ENCODE assay signal across 8 cellular contexts in genomic region chr1:121263807-121264244, GRCh38.
A peak's percentile ranks its signal among the peaks of the same experiment; 100 is the strongest.
DNase-seq lines count a peak whose midpoint lies in the region; ATAC-seq, FAIRE-seq and TF ChIP-seq lines count a peak whose summit lies in the region.
"Not testable (repeated sequence)": the region's sequence is repeated elsewhere in the genome, so short reads cannot be mapped to it uniquely, and the experiment has no call there.

No MANE protein-coding gene starts in this region.

- not testable (repeated sequence) for H3K4me2 ChIP-seq in GM12878 (ENCODE audit: control insufficient read depth, insufficient read depth)

- H3K4me1 ChIP-seq in GM12878 (ENCODE audit: control insufficient read depth, insufficient read depth, low read length): not testable (repeated sequence)

- H4K20me1 ChIP-seq in GM12878 (ENCODE audit: control insufficient read depth, insufficient read depth): not testable (repeated sequence)

- H3K9me3 Mint-ChIP-seq in T-helper 2 cell treated with Interferon-gamma antibody and Interleukin-4, amounts not matched to agents 5 μg/mL and 100 μg/mL, for 36 hours; stimulated activated naive CD8-positive, alpha-beta T cell treated with anti-CD3 and anti-CD28 coated beads, Interleukin-15, amount 100 ng/mL, for 72 hours: not testable (repeated sequence)

- CTCF ChIA-PET in GM12878 (lab: Yijun Ruan, JAX): not testable (repeated sequence)

- H3K27me3 Mint-ChIP-seq in T-helper 2 cell treated with Interferon-gamma antibody and Interleukin-4, amounts not matched to agents 5 μg/mL and 100 μg/mL, for 36 hours (ENCODE audit: low read depth); stimulated activated naive CD8-positive, alpha-beta T cell treated with anti-CD3 and anti-CD28 coated beads, Interleukin-15, amount 100 ng/mL, for 72 hours: not testable (repeated sequence)

- not testable (repeated sequence) for BruUV-seq in GM12878 (replicated peaks; lab: Mats Ljungman, UMichigan)

- SMC1A ChIA-PET in GM12878 (lab: Charles Lee; ENCODE audit: uncharacterized antibody, unreplicated experiment): not testable (repeated sequence)

- TF ChIP-seq RAD21 in GM12878 (IDR thresholded peaks at IDR 0.05; ENCODE audit: insufficient read depth, low read depth, low read length): not testable (repeated sequence)

- POLR2A ChIA-PET in GM12878 (lab: Charles Lee): not testable (repeated sequence)

- H3K9ac ChIP-seq in GM12878 (ENCODE audit: control insufficient read depth, insufficient read depth, low read length): not testable (repeated sequence)

- no CpG with 5 or more reads among the region's 1 CpG for WGBS in GM12878 (ENCODE audit: insufficient coverage, insufficient replicate concordance, low lambda C conversion rate, missing lambda C conversion rate)

- not testable (repeated sequence) for H3K27ac Mint-ChIP-seq in T-helper 2 cell treated with Interferon-gamma antibody and Interleukin-4, amounts not matched to agents 5 μg/mL and 100 μg/mL, for 36 hours; stimulated activated naive CD8-positive, alpha-beta T cell treated with anti-CD3 and anti-CD28 coated beads, Interleukin-15, amount 100 ng/mL, for 72 hours

- in situ Hi-C loops in GM12878 (cut with MboI): not testable (repeated sequence)

- peak; percentile 54 for DNase-seq in HT1080 (ENCODE audit: low read depth)
- DNase-seq in T-helper 2 cell treated with Interferon-gamma antibody and Interleukin-4, amounts not matched to agents 5 μg/mL and 100 μg/mL, for 36 hours (ENCODE audit: low spot score): peak; percentile 71
- not testable (repeated sequence) for DNase-seq in GM12878 (ENCODE audit: low read depth, low spot score)
- DNase-seq in kidney tubule cell (ENCODE audit: low spot score): peak; percentile 72
- DNase-seq in stimulated activated naive CD8-positive, alpha-beta T cell treated with anti-CD3 and anti-CD28 coated beads, Interleukin-15, amount 100 ng/mL, for 72 hours: peak; percentile 43 to 63

- not testable (repeated sequence) for H3K36me3 ChIP-seq in GM12878 (ENCODE audit: control insufficient read depth in 2 of 2, insufficient read depth in 2 of 2, low read length in 1 of 2)

- TF ChIP-seq CTCF in GM12878 (IDR thresholded peaks at IDR 0.05 in 2 of 3, conservative IDR thresholded peaks at IDR 0.05 in 1 of 3; ENCODE audit: control insufficient read depth in 2 of 3, extremely low read depth in 1 of 3, insufficient read depth in 1 of 3, low read depth in 3 of 3, low read length in 3 of 3): not testable (repeated sequence)

- H3K4me3 Mint-ChIP-seq in T-helper 2 cell treated with Interferon-gamma antibody and Interleukin-4, amounts not matched to agents 5 μg/mL and 100 μg/mL, for 36 hours; stimulated activated naive CD8-positive, alpha-beta T cell treated with anti-CD3 and anti-CD28 coated beads, Interleukin-15, amount 100 ng/mL, for 72 hours: not testable (repeated sequence)

- not testable (repeated sequence) for TF ChIP-seq POLR2A in GM12878 (IDR thresholded peaks at IDR 0.05; ENCODE audit: low read depth, low read length)

- not testable (repeated sequence) for H3K79me2 ChIP-seq in GM12878 (ENCODE audit: control insufficient read depth, insufficient read depth, low read length)

- not testable (repeated sequence) for H3K27me3 ChIP-seq in GM12878 (replicated peaks in 1 of 2; ENCODE audit: control insufficient read depth in 2 of 2, insufficient read depth in 2 of 2, low read length in 1 of 2)

- not testable (repeated sequence) for H3K9me3 ChIP-seq in GM12878 (replicated peaks; ENCODE audit: control insufficient read depth, insufficient read depth, low read length)

- ATAC-seq in GM18519 (IDR thresholded peaks at IDR 0.05; ENCODE audit: low FRiP score, unreplicated experiment): peak; percentile 59
- peak; percentile 45 for ATAC-seq in GM21526 (IDR thresholded peaks at IDR 0.05; ENCODE audit: low FRiP score, unreplicated experiment)
- peak; percentile 81 for ATAC-seq in HG02973 (IDR thresholded peaks at IDR 0.05; ENCODE audit: unreplicated experiment)
- ATAC-seq in GM12878: peak; percentile 93
- ATAC-seq in stimulated activated naive CD8-positive, alpha-beta T cell treated with anti-CD3 and anti-CD28 coated beads, Interleukin-15, amount 100 ng/mL, for 72 hours: peak; percentile 96

- not testable (repeated sequence) for TF ChIP-seq EP300 in GM12878 (IDR thresholded peaks at IDR 0.05; ENCODE audit: borderline replicate concordance in 1 of 2, control insufficient read depth in 1 of 2, low read depth in 2 of 2, low read length in 2 of 2)

- not testable (repeated sequence) for FAIRE-seq in GM12878 (lab: Jason Lieb, UNC)

- not testable (repeated sequence) for H3K4me1 Mint-ChIP-seq in T-helper 2 cell treated with Interferon-gamma antibody and Interleukin-4, amounts not matched to agents 5 μg/mL and 100 μg/mL, for 36 hours (ENCODE audit: low read depth)
- H3K4me1 Mint-ChIP-seq in stimulated activated naive CD8-positive, alpha-beta T cell treated with anti-CD3 and anti-CD28 coated beads, Interleukin-15, amount 100 ng/mL, for 72 hours: peaks cover 11% of the 10 kb centered on the region

- not testable (repeated sequence) for H3K4me3 ChIP-seq in GM12878

- intact Hi-C loops in GM12878 (cut with micrococcal nuclease; ENCODE audit: unreplicated experiment): not testable (repeated sequence)

- not testable (repeated sequence) for H3K36me3 Mint-ChIP-seq in T-helper 2 cell treated with Interferon-gamma antibody and Interleukin-4, amounts not matched to agents 5 μg/mL and 100 μg/mL, for 36 hours (ENCODE audit: low read depth)

- H3K27ac ChIP-seq in GM12878 (ENCODE audit: control insufficient read depth, insufficient read depth): not testable (repeated sequence)

- RAD21 ChIA-PET in GM12878 (lab: Charles Lee; ENCODE audit: unreplicated experiment): not testable (repeated sequence)

- not testable (repeated sequence) for H2AFZ ChIP-seq in GM12878 (ENCODE audit: control insufficient read depth, low read depth, low read length)

TF ChIP-seq in GM12878, 131 proteins besides CTCF, POLR2A, EP300 and RAD21:
- peak; percentile 17; the same call in 1 of the 2 replicates for TF ChIP-seq RUNX3 (IDR thresholded peaks at IDR 0.05; ENCODE audit: low read length)

Comparison
In these comparisons a context has a peak if more than half of its experiments do, and no peak if none do; other contexts are left out.
1. ATAC-seq: peak in every context shown above with its lines; median percentile 96 in stimulated activated naive CD8-positive, alpha-beta T cell treated with anti-CD3 and anti-CD28 coated beads, Interleukin-15, amount 100 ng/mL, for 72 hours; 93 in GM12878; 81 in HG02973; 59 in GM18519; 45 in GM21526.